Comparison of ENCODE assay signal across 11 cellular contexts in genomic region chr6:111417181-111417585, GRCh38.
DNase-seq lines count a peak whose midpoint lies in the region; ATAC-seq and TF ChIP-seq lines count a peak whose summit lies in the region.
"Had no signal": no experiment of that assay in that cellular context is flagged by ENCODE, and none has a peak within 500 bp of the region (broad histone marks: within the 10 kb centered on the region; RNA-seq: fewer than 3 reads in every experiment).

No MANE protein-coding gene starts in this region.

- no peaks in the 10 kb centered on the region for H3K27me3 ChIP-seq in MG63
- no peaks in the 10 kb centered on the region for H3K27me3 ChIP-seq in gastrocnemius medialis
- H3K27me3 ChIP-seq in effector memory CD4-positive, alpha-beta T cell (replicated peaks; ENCODE audit: control insufficient read depth, insufficient read depth, low read length, poor library complexity, severe bottlenecking), result no peaks in the 10 kb centered on the region
- H3K27me3 ChIP-seq: neural progenitor cell had no signal

- intact Hi-C loops in gastrocnemius medialis (cut with DNase I; ENCODE audit: low total_unique reads), result no loop called here

- H3K36me3 ChIP-seq in MG63, result no peaks in the 10 kb centered on the region; the same call in 1 of the 2 replicates
- H3K36me3 ChIP-seq in gastrocnemius medialis, result no peaks in the 10 kb centered on the region
- H3K36me3 ChIP-seq in effector memory CD4-positive, alpha-beta T cell (ENCODE audit: control insufficient read depth, insufficient read depth, low read length), result peaks cover 5% of the 10 kb centered on the region
- H3K36me3 ChIP-seq: neural progenitor cell had no signal

- peak; percentile 76 for ATAC-seq in SK-N-SH treated with all-trans-retinoic acid at 6 μM for 48 hours
- peak; percentile 92 for ATAC-seq in gastrocnemius medialis
- no peak for ATAC-seq in activated CD8-positive, alpha-beta T cell treated with anti-CD3 and anti-CD28 coated beads, Interleukin-2, amount 10 ng/mL, durations not matched to agents 7 days and 5 days
- ATAC-seq: HCT116 had no signal

- H3K4me1 ChIP-seq in gastrocnemius medialis, result peaks cover 30 to 39% of the 10 kb centered on the region in 2 donors
- no peaks in the 10 kb centered on the region for H3K4me1 ChIP-seq in effector memory CD4-positive, alpha-beta T cell (ENCODE audit: control insufficient read depth, insufficient read depth, low read length, poor library complexity, severe bottlenecking)

- no peak for TF ChIP-seq POLR2A in gastrocnemius medialis (IDR thresholded peaks at IDR 0.05)

- peaks cover 9% of the 10 kb centered on the region for H3K4me1 Mint-ChIP-seq in glutamatergic neuron (ENCODE audit: low read depth, unreplicated experiment)
- no peaks in the 10 kb centered on the region for H3K4me1 Mint-ChIP-seq in activated CD8-positive, alpha-beta T cell treated with anti-CD3 and anti-CD28 coated beads, Interleukin-2, amount 10 ng/mL, durations not matched to agents 7 days and 5 days (ENCODE audit: low read depth)

- POLR2A ChIA-PET in activated CD8-positive, alpha-beta T cell treated with anti-CD3 and anti-CD28 coated beads, Interleukin-2, amount 10 ng/mL, durations not matched to agents 7 days and 5 days (lab: Charles Lee), result no interaction called here

- H3K27ac ChIP-seq in gastrocnemius medialis, result peak overlapping the region; percentile 33 to 61 (median 45)
- no peak overlapping the region for H3K27ac ChIP-seq in effector memory CD4-positive, alpha-beta T cell (ENCODE audit: insufficient read depth, low read length, poor library complexity, severe bottlenecking)
- H3K27ac ChIP-seq: neural progenitor cell had no signal

- no peak overlapping the region for H3K4me3 Mint-ChIP-seq in glutamatergic neuron (ENCODE audit: unreplicated experiment)
- H3K4me3 Mint-ChIP-seq in activated CD8-positive, alpha-beta T cell treated with anti-CD3 and anti-CD28 coated beads, Interleukin-2, amount 10 ng/mL, durations not matched to agents 7 days and 5 days, result no peak overlapping the region
- H3K4me3 Mint-ChIP-seq: neural progenitor cell had no signal

- H3K9me3 ChIP-seq in MG63, result no peaks in the 10 kb centered on the region
- H3K9me3 ChIP-seq in gastrocnemius medialis, result no peaks in the 10 kb centered on the region
- no peaks in the 10 kb centered on the region for H3K9me3 ChIP-seq in effector memory CD4-positive, alpha-beta T cell (ENCODE audit: control insufficient read depth, low read length)

- no peaks in the 10 kb centered on the region for H3K27me3 Mint-ChIP-seq in glutamatergic neuron (ENCODE audit: unreplicated experiment)
- H3K27me3 Mint-ChIP-seq in activated CD8-positive, alpha-beta T cell treated with anti-CD3 and anti-CD28 coated beads, Interleukin-2, amount 10 ng/mL, durations not matched to agents 7 days and 5 days (ENCODE audit: low read depth), result no peaks in the 10 kb centered on the region

- H3K4me3 ChIP-seq in MG63 (no peak overlapping the region), gastrocnemius medialis (no peak overlapping the region)
- H3K4me3 ChIP-seq in effector memory CD4-positive, alpha-beta T cell (ENCODE audit: insufficient read depth, low read depth, low read length, poor library complexity, severe bottlenecking), result no peak overlapping the region
- H3K4me3 ChIP-seq: neural progenitor cell had no signal

- no peak for TF ChIP-seq CTCF in glutamatergic neuron (IDR thresholded peaks at IDR 0.05; ENCODE audit: partially characterized antibody, unreplicated experiment)
- no peak for TF ChIP-seq CTCF in gastrocnemius medialis (IDR thresholded peaks at IDR 0.05 in 4 of 5, conservative IDR thresholded peaks at IDR 0.05 in 1 of 5)

- peak overlapping the region; percentile 71 for H3K27ac Mint-ChIP-seq in glutamatergic neuron (ENCODE audit: unreplicated experiment)
- no peak overlapping the region for H3K27ac Mint-ChIP-seq in activated CD8-positive, alpha-beta T cell treated with anti-CD3 and anti-CD28 coated beads, Interleukin-2, amount 10 ng/mL, durations not matched to agents 7 days and 5 days
- H3K27ac Mint-ChIP-seq: neural progenitor cell had no signal

- no peaks in the 10 kb centered on the region for H3K36me3 Mint-ChIP-seq in glutamatergic neuron (ENCODE audit: unreplicated experiment)
- H3K36me3 Mint-ChIP-seq in activated CD8-positive, alpha-beta T cell treated with anti-CD3 and anti-CD28 coated beads, Interleukin-2, amount 10 ng/mL, durations not matched to agents 7 days and 5 days (ENCODE audit: low read depth), result no peaks in the 10 kb centered on the region
- H3K36me3 Mint-ChIP-seq: neural progenitor cell had no signal

- H3K9me3 Mint-ChIP-seq in glutamatergic neuron (ENCODE audit: unreplicated experiment), result no peaks in the 10 kb centered on the region
- H3K9me3 Mint-ChIP-seq in activated CD8-positive, alpha-beta T cell treated with anti-CD3 and anti-CD28 coated beads, Interleukin-2, amount 10 ng/mL, durations not matched to agents 7 days and 5 days (ENCODE audit: insufficient read depth), result no peaks in the 10 kb centered on the region

- CTCF ChIA-PET in activated CD8-positive, alpha-beta T cell treated with anti-CD3 and anti-CD28 coated beads, Interleukin-2, amount 10 ng/mL, durations not matched to agents 7 days and 5 days (lab: Charles Lee), result no interaction called here

- DNase-seq in MG63 (peak; percentile 2), glutamatergic neuron (no peak), gastrocnemius medialis (peak; percentile 27 to 46)
- no peak for DNase-seq in activated CD8-positive, alpha-beta memory T cell treated with anti-CD3 and anti-CD28 coated beads for 24 hours
- no peak for DNase-seq in activated CD8-positive, alpha-beta T cell treated with anti-CD3 and anti-CD28 coated beads, Interleukin-2, amount 10 ng/mL, durations not matched to agents 7 days and 5 days
- DNase-seq in effector memory CD4-positive, alpha-beta T cell, result no peak
- DNase-seq: foreskin melanocyte, T-helper 1 cell had no signal

- in situ Hi-C loops in gastrocnemius medialis (cut with MboI; ENCODE audit: low sequenced_read_pairs in 4 of 4), result no loop called here

TF ChIP-seq in SK-N-SH treated with all-trans-retinoic acid at 6 μM for 48 hours, 23 proteins besides CTCF, POLR2A, EP300 and RAD21:
- TF ChIP-seq, protein P1, sequence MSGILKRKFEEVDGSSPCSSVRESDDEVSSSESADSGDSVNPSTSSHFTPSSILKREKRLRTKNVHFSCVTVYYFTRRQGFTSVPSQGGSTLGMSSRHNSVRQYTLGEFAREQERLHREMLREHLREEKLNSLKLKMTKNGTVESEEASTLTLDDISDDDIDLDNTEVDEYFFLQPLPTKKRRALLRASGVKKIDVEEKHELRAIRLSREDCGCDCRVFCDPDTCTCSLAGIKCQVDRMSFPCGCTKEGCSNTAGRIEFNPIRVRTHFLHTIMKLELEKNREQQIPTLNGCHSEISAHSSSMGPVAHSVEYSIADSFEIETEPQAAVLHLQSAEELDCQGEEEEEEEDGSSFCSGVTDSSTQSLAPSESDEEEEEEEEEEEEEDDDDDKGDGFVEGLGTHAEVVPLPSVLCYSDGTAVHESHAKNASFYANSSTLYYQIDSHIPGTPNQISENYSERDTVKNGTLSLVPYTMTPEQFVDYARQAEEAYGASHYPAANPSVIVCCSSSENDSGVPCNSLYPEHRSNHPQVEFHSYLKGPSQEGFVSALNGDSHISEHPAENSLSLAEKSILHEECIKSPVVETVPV (CRISPR knock-in tag; IDR thresholded peaks at IDR 0.05), result 0 out of 2 replicates have a peak, but pooled peaks have one; percentile 11
- TF ChIP-seq, protein P2, sequence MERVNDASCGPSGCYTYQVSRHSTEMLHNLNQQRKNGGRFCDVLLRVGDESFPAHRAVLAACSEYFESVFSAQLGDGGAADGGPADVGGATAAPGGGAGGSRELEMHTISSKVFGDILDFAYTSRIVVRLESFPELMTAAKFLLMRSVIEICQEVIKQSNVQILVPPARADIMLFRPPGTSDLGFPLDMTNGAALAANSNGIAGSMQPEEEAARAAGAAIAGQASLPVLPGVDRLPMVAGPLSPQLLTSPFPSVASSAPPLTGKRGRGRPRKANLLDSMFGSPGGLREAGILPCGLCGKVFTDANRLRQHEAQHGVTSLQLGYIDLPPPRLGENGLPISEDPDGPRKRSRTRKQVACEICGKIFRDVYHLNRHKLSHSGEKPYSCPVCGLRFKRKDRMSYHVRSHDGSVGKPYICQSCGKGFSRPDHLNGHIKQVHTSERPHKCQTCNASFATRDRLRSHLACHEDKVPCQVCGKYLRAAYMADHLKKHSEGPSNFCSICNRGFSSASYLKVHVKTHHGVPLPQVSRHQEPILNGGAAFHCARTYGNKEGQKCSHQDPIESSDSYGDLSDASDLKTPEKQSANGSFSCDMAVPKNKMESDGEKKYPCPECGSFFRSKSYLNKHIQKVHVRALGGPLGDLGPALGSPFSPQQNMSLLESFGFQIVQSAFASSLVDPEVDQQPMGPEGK (CRISPR knock-in tag; IDR thresholded peaks at IDR 0.05; ENCODE audit: borderline replicate concordance), result no peak
- TF ChIP-seq ISL1 (CRISPR knock-in tag; IDR thresholded peaks at IDR 0.05) (peak; percentile 63), TSHZ2 (CRISPR knock-in tag; IDR thresholded peaks at IDR 0.05) (peak; percentile 88), SNAI2 (CRISPR knock-in tag; IDR thresholded peaks at IDR 0.05) (0 out of 2 replicates have a peak, but pooled peaks have one; percentile 51), TCF4 (CRISPR knock-in tag; IDR thresholded peaks at IDR 0.05; ENCODE audit: borderline replicate concordance) (peak; percentile 41; the same call in 1 of the 2 replicates)
TF ChIP-seq in SK-N-SH treated with all-trans-retinoic acid at 6 μM for 48 hours: peak in this region for 5.

Comparison
In these comparisons a context has a peak if more than half of its experiments do, and no peak if none do; other contexts are left out.
1. DNase-seq: peak in MG63 (single experiment) and gastrocnemius medialis (2 of 2); none in glutamatergic neuron (single experiment), activated CD8-positive, alpha-beta memory T cell treated with anti-CD3 and anti-CD28 coated beads for 24 hours (single experiment), activated CD8-positive, alpha-beta T cell treated with anti-CD3 and anti-CD28 coated beads, Interleukin-2, amount 10 ng/mL, durations not matched to agents 7 days and 5 days (single experiment) and effector memory CD4-positive, alpha-beta T cell (0 of 3).